Comparison of ENCODE assay signal across 27 cellular contexts in the genomic region with DNA sequence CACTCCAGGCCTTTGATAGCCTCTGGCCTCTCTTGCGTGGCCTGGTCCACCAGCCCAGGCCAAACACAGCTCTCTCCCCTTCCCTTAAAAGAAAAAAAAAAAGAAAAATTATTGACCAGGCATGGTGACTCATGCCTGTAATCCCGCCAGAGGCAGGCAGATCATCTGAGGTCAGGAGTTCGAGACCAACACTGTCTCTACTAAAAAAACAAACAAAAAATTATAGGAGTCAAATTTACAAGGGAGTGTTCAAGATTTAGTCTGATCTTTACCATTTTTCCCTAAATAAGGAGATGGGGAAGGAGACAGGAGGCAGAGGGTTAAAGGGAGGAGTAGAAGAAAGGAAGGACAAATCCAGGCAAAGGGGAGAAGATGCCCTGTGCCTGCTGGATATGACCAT.
"Had no signal": no experiment of that assay in that cellular context is flagged by ENCODE, and none has a peak within 500 bp of the region (broad histone marks: within the 10 kb centered on the region; RNA-seq: fewer than 3 reads in every experiment).

No MANE protein-coding gene starts in this region.

- H3K27me3 ChIP-seq: body of pancreas, gastrocnemius medialis, pancreas had no signal

- H3K36me3 Mint-ChIP-seq: stimulated activated effector memory CD8-positive, alpha-beta T cell treated with anti-CD3 and anti-CD28 coated beads, Interleukin-12 subunit alpha, Interleukin-12 subunit beta, amount 100 ng/mL, for 72 hours had no signal

- H3K4me3 Mint-ChIP-seq: activated B cell treated with CpG ODN at 0.5 μM for 24 hours; activated naive CD4-positive, alpha-beta T cell treated with anti-CD3 and anti-CD28 coated beads for 36 hours; nephron progenitor cell; stimulated activated effector memory CD8-positive, alpha-beta T cell treated with anti-CD3 and anti-CD28 coated beads, Interleukin-12 subunit alpha, Interleukin-12 subunit beta, amount 100 ng/mL, for 72 hours; stimulated activated naive CD8-positive, alpha-beta T cell treated with anti-CD3 and anti-CD28 coated beads, Interleukin-15, Interleukin-2, amounts not matched to agents 100 ng/mL and 50 ng/mL, for 24 hours; T-helper 2 cell treated with Interferon-gamma antibody and Interleukin-4, amounts not matched to agents 5 μg/mL and 100 μg/mL, for 36 hours had no signal

- H3K9me3 Mint-ChIP-seq: activated B cell treated with CpG ODN at 0.5 μM for 24 hours; activated naive CD4-positive, alpha-beta T cell treated with anti-CD3 and anti-CD28 coated beads for 36 hours; stimulated activated effector memory CD8-positive, alpha-beta T cell treated with anti-CD3 and anti-CD28 coated beads, Interleukin-12 subunit alpha, Interleukin-12 subunit beta, amount 100 ng/mL, for 72 hours; stimulated activated naive CD8-positive, alpha-beta T cell treated with anti-CD3 and anti-CD28 coated beads, Interleukin-15, Interleukin-2, amounts not matched to agents 100 ng/mL and 50 ng/mL, for 24 hours; T-helper 2 cell treated with Interferon-gamma antibody and Interleukin-4, amounts not matched to agents 5 μg/mL and 100 μg/mL, for 36 hours had no signal

- H3K9me3 ChIP-seq: body of pancreas, gastrocnemius medialis, mucosa of descending colon, pancreas, prostate gland, thoracic aorta had no signal

- H3K27me3 Mint-ChIP-seq: activated B cell treated with CpG ODN at 0.5 μM for 24 hours; stimulated activated naive CD8-positive, alpha-beta T cell treated with anti-CD3 and anti-CD28 coated beads, Interleukin-15, Interleukin-2, amounts not matched to agents 100 ng/mL and 50 ng/mL, for 24 hours had no signal

- H3K4me1 ChIP-seq: body of pancreas, gastrocnemius medialis, pancreas, prostate gland had no signal

- H3K27ac ChIP-seq: body of pancreas, epithelial cell of prostate, gastrocnemius medialis, pancreas, prostate gland, thoracic aorta had no signal

- DNase-seq: activated B cell treated with CpG ODN at 0.5 μM for 24 hours; activated CD4-positive, alpha-beta T cell treated with anti-CD3 and anti-CD28 coated beads, Interleukin-2, amount 50 U/mL, for 1 hour; activated CD8-positive, alpha-beta memory T cell treated with anti-CD3 and anti-CD28 coated beads for 24 hours; activated effector memory CD4-positive, alpha-beta T cell treated with Interleukin-2 at 50 U/mL for 16 hours; activated naive CD4-positive, alpha-beta T cell treated with anti-CD3 and anti-CD28 coated beads for 36 hours; body of pancreas; dermis blood vessel endothelial cell; effector CD4-positive, alpha-beta T cell; gastrocnemius medialis; glutamatergic neuron; left cardiac atrium; left ventricle myocardium superior; mucosa of descending colon; nephron progenitor cell; pancreas; retina; stimulated activated CD4-positive, alpha-beta T cell treated with anti-CD3 and anti-CD28 coated beads, Interleukin-4, amount 100 ng/mL, for 24 hours; T-helper 1 cell; trophoblast cell had no signal

- H3K36me3 ChIP-seq: gastrocnemius medialis, pancreas, prostate gland, thoracic aorta had no signal

- H3K27ac Mint-ChIP-seq: activated B cell treated with CpG ODN at 0.5 μM for 24 hours; activated naive CD4-positive, alpha-beta T cell treated with anti-CD3 and anti-CD28 coated beads for 36 hours; stimulated activated effector memory CD8-positive, alpha-beta T cell treated with anti-CD3 and anti-CD28 coated beads, Interleukin-12 subunit alpha, Interleukin-12 subunit beta, amount 100 ng/mL, for 72 hours; stimulated activated naive CD8-positive, alpha-beta T cell treated with anti-CD3 and anti-CD28 coated beads, Interleukin-15, Interleukin-2, amounts not matched to agents 100 ng/mL and 50 ng/mL, for 24 hours; T-helper 2 cell treated with Interferon-gamma antibody and Interleukin-4, amounts not matched to agents 5 μg/mL and 100 μg/mL, for 36 hours had no signal

- H3K4me1 Mint-ChIP-seq: activated B cell treated with CpG ODN at 0.5 μM for 24 hours had no signal

- ATAC-seq: body of pancreas; gastrocnemius medialis; left cardiac atrium; left ventricle myocardium superior; mucosa of descending colon; pancreas; sciatic nerve; stimulated activated effector memory CD8-positive, alpha-beta T cell treated with anti-CD3 and anti-CD28 coated beads, Interleukin-12 subunit alpha, Interleukin-12 subunit beta, amount 100 ng/mL, for 72 hours had no signal

- H3K4me3 ChIP-seq: body of pancreas, gastrocnemius medialis, mucosa of descending colon, pancreas, prostate gland, skin epidermis, thoracic aorta had no signal
